In the genomic region with DNA sequence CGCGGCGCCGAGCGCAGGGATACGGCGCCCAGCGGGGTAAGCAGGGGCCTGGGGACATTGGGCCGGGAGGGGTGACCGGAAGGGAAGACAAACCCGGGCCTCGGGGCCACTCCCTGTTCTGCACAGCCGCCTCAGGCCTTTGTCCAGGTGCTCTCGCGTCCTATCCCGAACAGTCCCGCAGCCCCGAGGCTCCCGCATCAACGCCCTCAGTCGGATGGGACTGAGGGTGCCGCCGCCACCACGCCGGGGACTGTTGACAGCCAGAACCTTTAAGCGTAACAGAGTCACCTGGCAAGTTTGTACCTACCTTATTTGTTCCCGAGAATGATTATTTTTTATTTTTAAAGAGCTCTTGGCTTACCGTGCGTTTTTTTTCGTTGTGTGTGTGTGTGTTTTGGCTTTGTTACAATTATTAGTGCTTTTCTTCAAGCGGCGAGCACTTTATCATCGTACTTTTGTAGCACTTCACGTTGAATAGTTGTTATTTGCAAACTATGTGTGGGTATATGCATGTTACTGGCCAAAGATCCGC, we compare ENCODE assay signal across 1 cellular context.
TF ChIP-seq lines count a peak whose summit lies in the region.

No MANE protein-coding gene starts in this region.

TF ChIP-seq in IMR-90, 13 proteins besides CTCF, POLR2A, EP300 and RAD21:
- no peak for TF ChIP-seq RFX5 (IDR thresholded peaks at IDR 0.05; ENCODE audit: low read depth, low read length)
- no peak for TF ChIP-seq NFE2L2 (IDR thresholded peaks at IDR 0.05; ENCODE audit: low read depth, low read length)
- TF ChIP-seq CHD1 (IDR thresholded peaks at IDR 0.05; ENCODE audit: low read depth, low read length) = 0 out of 2 replicates have a peak, but pooled peaks have one; percentile 62
